In genomic region chr15:99454107-99454809, GRCh38 we compare ENCODE assay signal across 1 cellular context.
TF ChIP-seq lines count a peak whose summit lies in the region.

No MANE protein-coding gene starts in this region.

TF ChIP-seq in SK-N-SH, 30 proteins besides CTCF, POLR2A, EP300 and RAD21 (continued from another document):
- TF ChIP-seq ZBTB33 (IDR thresholded peaks at IDR 0.05; ENCODE audit: borderline replicate concordance, low read depth): no peak
- TF ChIP-seq MEF2A (IDR thresholded peaks at IDR 0.05; ENCODE audit: borderline replicate concordance, low read depth): no peak
- no peak for TF ChIP-seq NFIC (IDR thresholded peaks at IDR 0.05; ENCODE audit: borderline replicate concordance)
- no peak for TF ChIP-seq TCF12 (IDR thresholded peaks at IDR 0.05)
- TF ChIP-seq, protein P1, sequence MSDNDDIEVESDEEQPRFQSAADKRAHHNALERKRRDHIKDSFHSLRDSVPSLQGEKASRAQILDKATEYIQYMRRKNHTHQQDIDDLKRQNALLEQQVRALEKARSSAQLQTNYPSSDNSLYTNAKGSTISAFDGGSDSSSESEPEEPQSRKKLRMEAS (IDR thresholded peaks at IDR 0.05; ENCODE audit: low read depth): no peak
- no peak for TF ChIP-seq FOSL2 (IDR thresholded peaks at IDR 0.05; ENCODE audit: borderline replicate concordance, low read depth)
- TF ChIP-seq GATA2 (CRISPR knock-in tag; IDR thresholded peaks at IDR 0.05): no peak
- no peak for TF ChIP-seq TEAD4 (IDR thresholded peaks at IDR 0.05; ENCODE audit: borderline replicate concordance, insufficient read depth)
- TF ChIP-seq CHD2 (IDR thresholded peaks at IDR 0.05; ENCODE audit: low read length, partially characterized antibody): no peak
- no peak for TF ChIP-seq SIN3A (IDR thresholded peaks at IDR 0.05; ENCODE audit: borderline replicate concordance, low read depth, low read length)
